Comparison of ENCODE assay signal across 26 cellular contexts in the genomic region with DNA sequence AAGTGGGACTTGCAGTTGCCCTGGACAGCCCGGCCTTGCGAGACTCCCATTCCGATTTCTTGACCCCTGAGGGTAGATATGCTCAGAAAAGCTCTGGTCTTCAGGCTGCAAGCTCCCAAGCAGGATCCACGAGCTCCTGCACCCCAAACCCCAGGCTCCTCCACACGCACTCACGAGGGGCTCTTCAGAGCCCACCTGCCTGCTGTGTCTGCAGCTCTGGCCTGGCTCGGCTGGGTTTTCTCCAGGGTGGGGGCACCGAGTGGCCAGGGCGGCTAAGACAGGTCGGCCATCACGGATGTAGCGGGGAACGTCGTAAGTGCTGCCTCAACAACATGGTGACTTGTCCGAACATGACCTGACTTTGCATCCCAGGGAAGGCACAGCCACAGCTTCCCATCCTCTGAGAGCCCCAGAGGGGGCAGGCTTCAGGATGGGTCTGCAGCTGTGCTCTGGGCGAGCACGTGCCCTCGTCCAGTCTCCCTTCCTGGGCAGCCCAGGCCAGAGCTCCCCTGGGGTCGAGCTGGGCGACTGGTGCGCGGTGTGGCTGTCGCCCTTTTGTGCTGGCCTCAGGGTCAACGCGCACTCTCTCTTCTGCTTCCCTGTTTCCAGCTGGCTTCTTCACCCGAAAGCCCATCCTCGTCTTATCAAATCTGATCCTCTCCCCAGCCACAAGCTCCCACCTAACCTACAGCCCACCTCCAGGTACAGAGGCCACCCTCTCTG.
"Had no signal": no experiment of that assay in that cellular context is flagged by ENCODE, and none has a peak within 500 bp of the region (broad histone marks: within the 10 kb centered on the region; RNA-seq: fewer than 3 reads in every experiment).

No MANE protein-coding gene starts in this region.

- DNase-seq: activated CD4-positive, alpha-beta T cell treated with anti-CD3 and anti-CD28 coated beads for 1 hour; activated CD4-positive, alpha-beta T cell treated with anti-CD3 and anti-CD28 coated beads, Interleukin-2, amount 50 U/mL, for 1 hour; activated naive CD4-positive, alpha-beta T cell; activated T-cell treated with anti-CD3 and anti-CD28 coated beads, Interleukin-2, amount 50 U/mL, for 24 hours; adrenal gland; colonic mucosa; effector memory CD8-positive, alpha-beta T cell; hippocampal formation; midbrain; ovary; psoas muscle; stimulated activated CD4-positive, alpha-beta T cell treated with anti-CD3 and anti-CD28 coated beads, Interleukin-2, amount 100 ng/mL, for 24 hours; stimulated activated naive B cell treated with anti-CD40 and anti-IgM and Interleukin-4, amounts not matched to agents 10 μg/mL and 1 μg/mL and 100 μg/mL, for 72 hours; T-helper 9 cell; trophoblast cell had no signal

- H3K4me3 Mint-ChIP-seq: activated naive CD8-positive, alpha-beta T cell; activated T-cell treated with anti-CD3 and anti-CD28 coated beads, Interleukin-2, amount 50 U/mL, for 24 hours; central memory CD8-positive, alpha-beta T cell; effector memory CD8-positive, alpha-beta T cell; stimulated activated naive B cell treated with anti-CD40 and anti-IgM and Interleukin-4, amounts not matched to agents 10 μg/mL and 1 μg/mL and 100 μg/mL, for 72 hours had no signal

- H3K27ac ChIP-seq: adrenal gland, colonic mucosa, dorsolateral prefrontal cortex, esophagus muscularis mucosa, ovary, psoas muscle, skin epidermis, vagina had no signal

- H3K9me3 ChIP-seq: adrenal gland, colonic mucosa, esophagus muscularis mucosa, ovary, psoas muscle, vagina had no signal

- ATAC-seq: effector memory CD8-positive, alpha-beta T cell; psoas muscle; right cardiac atrium; stimulated activated naive B cell treated with anti-CD40 and anti-IgM and Interleukin-4, amounts not matched to agents 10 μg/mL and 1 μg/mL and 100 μg/mL, for 72 hours had no signal

- H3K27me3 Mint-ChIP-seq: activated naive CD8-positive, alpha-beta T cell; activated T-cell treated with anti-CD3 and anti-CD28 coated beads, Interleukin-2, amount 50 U/mL, for 24 hours; central memory CD8-positive, alpha-beta T cell; stimulated activated naive B cell treated with anti-CD40 and anti-IgM and Interleukin-4, amounts not matched to agents 10 μg/mL and 1 μg/mL and 100 μg/mL, for 72 hours had no signal

- H3K36me3 Mint-ChIP-seq: activated naive CD8-positive, alpha-beta T cell; stimulated activated naive B cell treated with anti-CD40 and anti-IgM and Interleukin-4, amounts not matched to agents 10 μg/mL and 1 μg/mL and 100 μg/mL, for 72 hours had no signal

- FAIRE-seq: astrocyte, endothelial cell of umbilical vein, frontal cortex had no signal

- H3K27ac Mint-ChIP-seq: activated naive CD8-positive, alpha-beta T cell; activated T-cell treated with anti-CD3 and anti-CD28 coated beads, Interleukin-2, amount 50 U/mL, for 24 hours; activated T-helper 2 cell treated with anti-CD3 and anti-CD28 coated beads, Interferon-gamma antibody, Interleukin-2, Interleukin-4, amounts not matched to agents 10 μg/mL and 5 μg/mL and 100 μg/mL, durations not matched to agents 14 hours and 24 hours and 36 hours; effector memory CD8-positive, alpha-beta T cell; stimulated activated naive B cell treated with anti-CD40 and anti-IgM and Interleukin-4, amounts not matched to agents 10 μg/mL and 1 μg/mL and 100 μg/mL, for 72 hours had no signal

- H3K4me3 ChIP-seq: adrenal gland, colonic mucosa, dorsolateral prefrontal cortex, esophagus muscularis mucosa, ovary, psoas muscle, skin epidermis, vagina had no signal

- H3K36me3 ChIP-seq: adrenal gland, colonic mucosa, esophagus muscularis mucosa, ovary, vagina had no signal

- H3K9me3 Mint-ChIP-seq: activated T-cell treated with anti-CD3 and anti-CD28 coated beads, Interleukin-2, amount 50 U/mL, for 24 hours; activated T-helper 2 cell treated with anti-CD3 and anti-CD28 coated beads, Interferon-gamma antibody, Interleukin-2, Interleukin-4, amounts not matched to agents 10 μg/mL and 5 μg/mL and 100 μg/mL, durations not matched to agents 14 hours and 24 hours and 36 hours; central memory CD8-positive, alpha-beta T cell; effector memory CD8-positive, alpha-beta T cell; stimulated activated naive B cell treated with anti-CD40 and anti-IgM and Interleukin-4, amounts not matched to agents 10 μg/mL and 1 μg/mL and 100 μg/mL, for 72 hours had no signal

- H3K27me3 ChIP-seq: adrenal gland, colonic mucosa, dorsolateral prefrontal cortex, esophagus muscularis mucosa, ovary, vagina had no signal

- H3K4me1 ChIP-seq: adrenal gland, colonic mucosa, esophagus muscularis mucosa, psoas muscle, vagina had no signal

- H3K4me1 Mint-ChIP-seq: central memory CD8-positive, alpha-beta T cell; stimulated activated naive B cell treated with anti-CD40 and anti-IgM and Interleukin-4, amounts not matched to agents 10 μg/mL and 1 μg/mL and 100 μg/mL, for 72 hours had no signal
